Comparison of ENCODE assay signal across 11 cellular contexts in genomic region chr19:43939557-43940260, GRCh38. TPM values are rescaled to one million over a fixed set of nuclear protein-coding genes. Genes with fewer than 3 reads are reported as not detected.
"Had no signal": no experiment of that assay in that cellular context is flagged by ENCODE, and none has a peak within 500 bp of the region (broad histone marks: within the 10 kb centered on the region; RNA-seq: fewer than 3 reads in every experiment).

No MANE protein-coding gene starts in this region.

- H3K27ac Mint-ChIP-seq: GM23338, H9, HFFc6 had no signal

- H3K4me3 Mint-ChIP-seq: GM23338, H9, HFFc6 had no signal

- H3K27ac ChIP-seq: KMS-11 had no signal

- H3K9ac ChIP-seq: KMS-11 had no signal

- FAIRE-seq: H1, H54, HTR-8/SVneo had no signal

- H3K4me3 ChIP-seq: GM23338 had no signal

- ATAC-seq: GM23338 had no signal

- DNase-seq: H9, HCEC 1CT, HFFc6, IMR-90, KBM-7 had no signal

- H2AFZ ChIP-seq: GM23338 had no signal

- H3K4me1 Mint-ChIP-seq: GM23338, H9 had no signal

- H3K4me2 ChIP-seq: GM23338, KMS-11 had no signal

RNA-seq across cellular contexts. Expression of gene ZNF404, which starts 55.9 kb away (rescaled TPM):
- total RNA-seq: HT-29 had no signal
